In genomic region chr20:3743251-3743650, GRCh38 we compare ENCODE assay signal across 7 cellular contexts. TPM values are rescaled to one million over a fixed set of nuclear protein-coding genes. Genes with fewer than 3 reads are reported as not detected.
"Had no signal": no experiment of that assay in that cellular context is flagged by ENCODE, and none has a peak within 500 bp of the region (broad histone marks: within the 10 kb centered on the region; RNA-seq: fewer than 3 reads in every experiment).

No MANE protein-coding gene starts in this region.

- H3K4me2 ChIP-seq: GM23338 had no signal

- H2AFZ ChIP-seq: GM23338 had no signal

- H3K4me3 ChIP-seq: GM23338, K562 had no signal

- DNase-seq: H9, HCEC 1CT, IMR-90 had no signal

RNA-seq across cellular contexts. Expression of gene HSPA12B, which starts 10.8 kb away (rescaled TPM):
- total RNA-seq: HT-29, IMR-90 had no signal
- polyA plus RNA-seq: IMR-90 had no signal

RNA-seq across cellular contexts. Expression of gene SIGLEC1, which starts 30.9 kb away (rescaled TPM):
- total RNA-seq: GM23338, H1, H9, HT-29, IMR-90 had no signal
- polyA plus RNA-seq: GM23338, IMR-90, K562 had no signal

RNA-seq across cellular contexts. Expression of gene SPEF1, which starts 38.0 kb away (rescaled TPM):
- total RNA-seq: IMR-90, K562 had no signal
- polyA plus RNA-seq: K562 had no signal
